Comparison of ENCODE assay signal across 23 cellular contexts in the genomic region with DNA sequence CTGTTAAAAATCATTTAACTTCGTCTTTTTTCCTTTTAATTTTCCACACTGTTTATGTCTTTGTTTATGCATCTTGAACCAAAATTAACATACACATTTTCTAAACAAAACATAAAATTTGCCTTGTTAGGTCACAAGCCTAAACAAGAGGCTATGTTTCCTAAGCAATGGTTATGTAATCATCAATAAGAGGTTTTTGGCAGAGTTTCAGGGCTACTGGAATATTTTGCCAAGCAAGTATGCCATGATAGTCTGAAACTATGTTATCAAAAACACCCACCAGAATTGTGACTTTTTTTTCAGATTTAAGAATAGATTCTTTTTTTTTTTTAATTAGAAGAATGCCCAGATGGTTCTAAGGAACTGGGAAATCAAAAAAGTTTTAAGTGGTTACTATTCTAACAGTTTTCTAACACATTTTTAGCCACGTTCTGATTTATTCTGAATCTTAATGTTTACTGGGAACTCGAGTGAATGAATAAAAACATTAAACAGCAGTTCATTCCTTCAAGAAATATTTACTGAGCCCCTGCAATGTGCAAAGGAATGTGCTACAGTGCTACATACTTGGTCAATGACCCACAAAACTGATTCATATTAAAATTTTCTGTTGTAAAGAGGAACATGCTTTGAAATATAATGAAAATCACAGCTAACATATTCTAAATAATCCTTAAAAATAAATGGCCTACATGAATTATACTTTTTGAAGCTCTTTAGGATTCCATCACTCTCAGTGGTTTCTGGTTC.
A peak's percentile ranks its signal among the peaks of the same experiment; 100 is the strongest.
DNase-seq lines count a peak whose midpoint lies in the region; ATAC-seq, FAIRE-seq and TF ChIP-seq lines count a peak whose summit lies in the region.
"Had no signal": no experiment of that assay in that cellular context is flagged by ENCODE, and none has a peak within 500 bp of the region (broad histone marks: within the 10 kb centered on the region; RNA-seq: fewer than 3 reads in every experiment).

No MANE protein-coding gene starts in this region.

- no peak for FAIRE-seq in bronchial epithelial cell (lab: Jason Lieb, UNC)

- DNase-seq in NCI-H446 (lab: John Stamatoyannopoulos, UW) (peak; percentile 36 to 71), bronchial epithelial cell (ENCODE audit: low read depth) (peak; percentile 35), iris pigment epithelial cell (ENCODE audit: low read depth) (peak; percentile 36), substantia nigra (lab: John Stamatoyannopoulos, UW) (peak in 1 of 49 donors; percentile 13), NCI-H2196 treated with DMSO at 0.1 percent for 48 hours (lab: John Stamatoyannopoulos, UW; ENCODE audit: unreplicated experiment) (no peak)
- DNase-seq in stimulated activated CD4-positive, alpha-beta T cell treated with anti-CD3 and anti-CD28 coated beads, Interleukin-1b, Interleukin-23, amount 100 ng/mL, for 48 hours = no peak
- DNase-seq: activated CD4-positive, CD25-positive, alpha-beta regulatory T cell; activated CD8-positive, alpha-beta T cell treated with anti-CD3 and anti-CD28 coated beads, Interleukin-2, amount 10 ng/mL, durations not matched to agents 7 days and 5 days; activated T-cell treated with anti-CD3 and anti-CD28 coated beads, Interleukin-2, amount 50 U/mL, for 48 hours; BE2C; effector CD8-positive, alpha-beta T cell; GDM1; kidney; mucosa of descending colon; NCI-H1092; NCI-H774; occipital lobe; stimulated activated CD4-positive, alpha-beta T cell treated with anti-CD3 and anti-CD28 coated beads, Interleukin-2, amount 100 ng/mL, for 48 hours had no signal

- TF ChIP-seq CTCF in bronchial epithelial cell (IDR thresholded peaks at IDR 0.05; ENCODE audit: insufficient read depth, low read length, severe bottlenecking) = no peak

- no peaks in the 10 kb centered on the region for H3K27me3 ChIP-seq in bronchial epithelial cell (ENCODE audit: control insufficient read depth, insufficient read depth, low read length)
- H3K27me3 ChIP-seq: BE2C, cardiac muscle cell, hepatocyte, SJSA1 had no signal

- H3K27ac ChIP-seq in substantia nigra (ENCODE audit: low read depth, low read length, poor library complexity, severe bottlenecking) = peak overlapping the region; percentile 26
- H3K27ac ChIP-seq: cardiac muscle cell, hepatocyte, SJSA1 had no signal

- peaks cover 3% of the 10 kb centered on the region for H3K36me3 ChIP-seq in bronchial epithelial cell (ENCODE audit: control insufficient read depth, insufficient read depth, low read length)
- H3K36me3 ChIP-seq: BE2C, cardiac muscle cell, SJSA1 had no signal

- ATAC-seq in GM21737 (IDR thresholded peaks at IDR 0.05; ENCODE audit: unreplicated experiment) = no peak
- ATAC-seq: activated CD8-positive, alpha-beta T cell treated with anti-CD3 and anti-CD28 coated beads, Interleukin-2, amount 10 ng/mL, durations not matched to agents 7 days and 5 days; GM12878; mucosa of descending colon had no signal

- no peak overlapping the region for H3K4me3 ChIP-seq in bronchial epithelial cell (ENCODE audit: low read depth, low read length)
- H3K4me3 ChIP-seq: cardiac muscle cell, GM12878, hepatocyte, mucosa of descending colon, SJSA1 had no signal

Comparison
In these comparisons a context has a peak if more than half of its experiments do, and no peak if none do; other contexts are left out.
1. DNase-seq: peak in NCI-H446 (2 of 2), bronchial epithelial cell (single experiment) and iris pigment epithelial cell (single experiment); none in NCI-H2196 treated with DMSO at 0.1 percent for 48 hours (single experiment) and stimulated activated CD4-positive, alpha-beta T cell treated with anti-CD3 and anti-CD28 coated beads, Interleukin-1b, Interleukin-23, amount 100 ng/mL, for 48 hours (single experiment).